Comparison of ENCODE assay signal across 20 cellular contexts in the genomic region with DNA sequence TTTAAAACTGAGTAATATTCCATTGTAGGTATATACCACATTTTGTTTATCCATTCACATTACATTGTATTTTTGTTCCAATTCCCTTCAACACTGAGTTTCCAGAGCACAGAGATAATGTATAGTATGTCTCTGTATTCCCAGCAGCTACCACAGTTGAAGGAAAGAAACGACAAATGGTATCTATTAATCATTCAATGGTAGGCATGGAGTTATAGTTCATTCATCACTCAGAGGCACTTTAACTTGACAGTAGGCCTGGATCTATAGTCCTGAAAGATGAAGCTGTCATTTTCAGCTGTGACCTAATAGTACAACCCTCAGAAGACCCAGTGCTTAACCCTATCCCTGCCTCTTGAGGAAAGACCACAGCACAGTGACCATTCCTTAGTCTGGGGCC.
DNase-seq lines count a peak whose midpoint lies in the region; ATAC-seq and TF ChIP-seq lines count a peak whose summit lies in the region.
"Had no signal": no experiment of that assay in that cellular context is flagged by ENCODE, and none has a peak within 500 bp of the region (broad histone marks: within the 10 kb centered on the region; RNA-seq: fewer than 3 reads in every experiment).

No MANE protein-coding gene starts in this region.

- H3K4me2 ChIP-seq in GM23338 = no peak overlapping the region
- no peak overlapping the region for H3K4me2 ChIP-seq in neural cell (ENCODE audit: low read length)
- H3K4me2 ChIP-seq: A549; BLaER1 treated with 17β-estradiol and CSF1 and Interleukin-3, amounts not matched to agents 10 nM and 100 nM had no signal

- no peaks in the 10 kb centered on the region for H3K9me3 ChIP-seq in neural cell (ENCODE audit: low read length)
- H3K9me3 ChIP-seq: A549 had no signal

- H3K4me1 ChIP-seq in GM23338 (ENCODE audit: insufficient read depth) = no peaks in the 10 kb centered on the region
- H3K4me1 ChIP-seq: A549, Caco-2 had no signal

- H3K9me3 Mint-ChIP-seq in GM23338 = no peaks in the 10 kb centered on the region
- H3K9me3 Mint-ChIP-seq in activated naive CD4-positive, alpha-beta T cell treated with anti-CD3 and anti-CD28 coated beads, Interleukin-2, amount 10 ng/mL, durations not matched to agents 7 days and 5 days = no peaks in the 10 kb centered on the region
- H3K9me3 Mint-ChIP-seq: CD4-positive, alpha-beta T cell; CD8-positive, alpha-beta T cell had no signal

- H3K4me3 ChIP-seq in GM23338 (no peak overlapping the region), neural cell (ENCODE audit: low read length) (no peak overlapping the region)
- H3K4me3 ChIP-seq: A549; BLaER1 treated with 17β-estradiol and CSF1 and Interleukin-3, amounts not matched to agents 10 nM and 100 nM had no signal

- CTCF ChIA-PET in activated naive CD4-positive, alpha-beta T cell treated with anti-CD3 and anti-CD28 coated beads, Interleukin-2, amount 10 ng/mL, durations not matched to agents 7 days and 5 days (lab: Charles Lee) = no interaction called here

- no peak overlapping the region for H3K4me3 Mint-ChIP-seq in GM23338
- H3K4me3 Mint-ChIP-seq in activated naive CD4-positive, alpha-beta T cell treated with anti-CD3 and anti-CD28 coated beads, Interleukin-2, amount 10 ng/mL, durations not matched to agents 7 days and 5 days = no peak overlapping the region
- H3K4me3 Mint-ChIP-seq: B cell; CD4-positive, alpha-beta T cell; CD8-positive, alpha-beta T cell had no signal

- no peak overlapping the region for H2AFZ ChIP-seq in GM23338
- H2AFZ ChIP-seq in neural cell (ENCODE audit: low read depth, low read length) = no peak overlapping the region

- H3K9ac ChIP-seq in neural cell (ENCODE audit: low read length) = no peak overlapping the region
- H3K9ac ChIP-seq: BLaER1 treated with 17β-estradiol and CSF1 and Interleukin-3, amounts not matched to agents 10 nM and 100 nM had no signal

- H3K79me2 ChIP-seq in GM23338 (replicated peaks; ENCODE audit: insufficient read depth) (no peaks in the 10 kb centered on the region), neural cell (replicated peaks; ENCODE audit: insufficient read depth, low read length) (no peaks in the 10 kb centered on the region)

- no peaks in the 10 kb centered on the region for H4K20me1 ChIP-seq in GM23338 (replicated peaks; ENCODE audit: insufficient read depth)
- no peaks in the 10 kb centered on the region for H4K20me1 ChIP-seq in neural cell (ENCODE audit: insufficient read depth)
- H4K20me1 ChIP-seq: BLaER1 treated with 17β-estradiol and CSF1 and Interleukin-3, amounts not matched to agents 10 nM and 100 nM had no signal

- peak; percentile 83 for TF ChIP-seq EP300 in neural cell (conservative IDR thresholded peaks at IDR 0.05; ENCODE audit: poor library complexity, severe bottlenecking)

- H3K36me3 ChIP-seq in GM23338 (ENCODE audit: insufficient read depth) (no peaks in the 10 kb centered on the region), neural cell (ENCODE audit: insufficient read depth, low read length) (no peaks in the 10 kb centered on the region)
- H3K36me3 ChIP-seq: BLaER1 treated with 17β-estradiol and CSF1 and Interleukin-3, amounts not matched to agents 10 nM and 100 nM had no signal

- no peaks in the 10 kb centered on the region for H3K27me3 Mint-ChIP-seq in GM23338 (ENCODE audit: insufficient read depth, low read depth, poor library complexity)
- H3K27me3 Mint-ChIP-seq in activated naive CD4-positive, alpha-beta T cell treated with anti-CD3 and anti-CD28 coated beads, Interleukin-2, amount 10 ng/mL, durations not matched to agents 7 days and 5 days = no peaks in the 10 kb centered on the region
- H3K27me3 Mint-ChIP-seq: B cell had no signal

- H3K9me2 ChIP-seq in GM23338 (ENCODE audit: insufficient read depth) = no peaks in the 10 kb centered on the region
- H3K9me2 ChIP-seq in neural cell (ENCODE audit: insufficient read depth, low read length) = no peaks in the 10 kb centered on the region

- H3K27ac ChIP-seq in GM23338 (ENCODE audit: low read depth) = no peak overlapping the region
- peak overlapping the region; percentile 48 for H3K27ac ChIP-seq in neural cell (ENCODE audit: low read length)
- H3K27ac ChIP-seq: 22Rv1; A549; BLaER1 treated with 17β-estradiol and CSF1 and Interleukin-3, amounts not matched to agents 10 nM and 100 nM; C4-2B had no signal

- H3K27ac Mint-ChIP-seq in GM23338 = no peak overlapping the region
- no peak overlapping the region for H3K27ac Mint-ChIP-seq in activated naive CD4-positive, alpha-beta T cell treated with anti-CD3 and anti-CD28 coated beads, Interleukin-2, amount 10 ng/mL, durations not matched to agents 7 days and 5 days
- H3K27ac Mint-ChIP-seq: B cell; CD4-positive, alpha-beta T cell; CD8-positive, alpha-beta T cell had no signal

- H3K36me3 Mint-ChIP-seq in GM23338 (ENCODE audit: low read depth) = no peaks in the 10 kb centered on the region
- no peaks in the 10 kb centered on the region for H3K36me3 Mint-ChIP-seq in activated naive CD4-positive, alpha-beta T cell treated with anti-CD3 and anti-CD28 coated beads, Interleukin-2, amount 10 ng/mL, durations not matched to agents 7 days and 5 days
- H3K36me3 Mint-ChIP-seq: CD8-positive, alpha-beta T cell had no signal

- peaks cover 10% of the 10 kb centered on the region; the same call in 2 of the 3 replicates for H3K4me1 Mint-ChIP-seq in GM23338
- no peaks in the 10 kb centered on the region for H3K4me1 Mint-ChIP-seq in activated naive CD4-positive, alpha-beta T cell treated with anti-CD3 and anti-CD28 coated beads, Interleukin-2, amount 10 ng/mL, durations not matched to agents 7 days and 5 days
- H3K4me1 Mint-ChIP-seq: B cell had no signal

- TF ChIP-seq RAD21 in neural cell (conservative IDR thresholded peaks at IDR 0.05) = no peak

- no peaks in the 10 kb centered on the region for H3F3A ChIP-seq in GM23338 (replicated peaks; ENCODE audit: low read depth)
- no peaks in the 10 kb centered on the region for H3F3A ChIP-seq in neural cell (ENCODE audit: insufficient read depth, low read length, poor library complexity, severe bottlenecking)

- ATAC-seq in GM23338 = 0 out of 3 replicates have a peak, but pooled peaks have one; percentile 26
- ATAC-seq: A549; CD8-positive, alpha-beta T cell had no signal

- TF ChIP-seq CTCF in GM23338 (conservative IDR thresholded peaks at IDR 0.05; ENCODE audit: low read depth in 2 of 2) (no peak), neural cell (IDR thresholded peaks at IDR 0.05; ENCODE audit: poor library complexity, severe bottlenecking) (no peak)

- H3K27me3 ChIP-seq in GM23338 (ENCODE audit: insufficient read depth) (no peaks in the 10 kb centered on the region), neural cell (ENCODE audit: insufficient read depth, low read depth, low read length) (no peaks in the 10 kb centered on the region)
- H3K27me3 ChIP-seq: BLaER1 treated with 17β-estradiol and CSF1 and Interleukin-3, amounts not matched to agents 10 nM and 100 nM had no signal

- DNase-seq in NCI-H446 treated with DMSO at 0.1 percent for 48 hours (lab: John Stamatoyannopoulos, UW) (peak; percentile 34), NCI-H446 (lab: John Stamatoyannopoulos, UW) (no peak), GM23338 (ENCODE audit: low spot score) (no peak), SK-N-DZ (ENCODE audit: low spot score) (peak; percentile 21), NCI-H2029 treated with DMSO at 0.1 percent for 48 hours (lab: John Stamatoyannopoulos, UW) (no peak)
- DNase-seq in activated CD8-positive, alpha-beta memory T cell treated with anti-CD3 and anti-CD28 coated beads, Interleukin-2, amount 50 U/mL, for 48 hours = no peak
- DNase-seq in activated naive CD4-positive, alpha-beta T cell treated with anti-CD3 and anti-CD28 coated beads, Interleukin-2, amount 10 ng/mL, durations not matched to agents 7 days and 5 days = no peak
- DNase-seq: AML-193; Caco-2; Calu3; CD4-positive, alpha-beta T cell; CD8-positive, alpha-beta T cell; DMS79 treated with DMSO at 0.1 percent for 48 hours; GF-D8 had no signal

TF ChIP-seq in GM23338, 12 proteins besides CTCF, POLR2A, EP300 and RAD21:
- TF ChIP-seq EZH2phosphoT487 (IDR thresholded peaks at IDR 0.05; ENCODE audit: unreplicated experiment) = no peak

TF ChIP-seq in neural cell, 6 proteins besides CTCF, POLR2A, EP300 and RAD21:
- TF ChIP-seq SMC3 (conservative IDR thresholded peaks at IDR 0.05; ENCODE audit: poor library complexity) = no peak
- no peak for TF ChIP-seq TAF1 (IDR thresholded peaks at IDR 0.05; ENCODE audit: low read depth)
- TF ChIP-seq, protein P1, sequence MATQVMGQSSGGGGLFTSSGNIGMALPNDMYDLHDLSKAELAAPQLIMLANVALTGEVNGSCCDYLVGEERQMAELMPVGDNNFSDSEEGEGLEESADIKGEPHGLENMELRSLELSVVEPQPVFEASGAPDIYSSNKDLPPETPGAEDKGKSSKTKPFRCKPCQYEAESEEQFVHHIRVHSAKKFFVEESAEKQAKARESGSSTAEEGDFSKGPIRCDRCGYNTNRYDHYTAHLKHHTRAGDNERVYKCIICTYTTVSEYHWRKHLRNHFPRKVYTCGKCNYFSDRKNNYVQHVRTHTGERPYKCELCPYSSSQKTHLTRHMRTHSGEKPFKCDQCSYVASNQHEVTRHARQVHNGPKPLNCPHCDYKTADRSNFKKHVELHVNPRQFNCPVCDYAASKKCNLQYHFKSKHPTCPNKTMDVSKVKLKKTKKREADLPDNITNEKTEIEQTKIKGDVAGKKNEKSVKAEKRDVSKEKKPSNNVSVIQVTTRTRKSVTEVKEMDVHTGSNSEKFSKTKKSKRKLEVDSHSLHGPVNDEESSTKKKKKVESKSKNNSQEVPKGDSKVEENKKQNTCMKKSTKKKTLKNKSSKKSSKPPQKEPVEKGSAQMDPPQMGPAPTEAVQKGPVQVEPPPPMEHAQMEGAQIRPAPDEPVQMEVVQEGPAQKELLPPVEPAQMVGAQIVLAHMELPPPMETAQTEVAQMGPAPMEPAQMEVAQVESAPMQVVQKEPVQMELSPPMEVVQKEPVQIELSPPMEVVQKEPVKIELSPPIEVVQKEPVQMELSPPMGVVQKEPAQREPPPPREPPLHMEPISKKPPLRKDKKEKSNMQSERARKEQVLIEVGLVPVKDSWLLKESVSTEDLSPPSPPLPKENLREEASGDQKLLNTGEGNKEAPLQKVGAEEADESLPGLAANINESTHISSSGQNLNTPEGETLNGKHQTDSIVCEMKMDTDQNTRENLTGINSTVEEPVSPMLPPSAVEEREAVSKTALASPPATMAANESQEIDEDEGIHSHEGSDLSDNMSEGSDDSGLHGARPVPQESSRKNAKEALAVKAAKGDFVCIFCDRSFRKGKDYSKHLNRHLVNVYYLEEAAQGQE (IDR thresholded peaks at IDR 0.05; ENCODE audit: borderline replicate concordance) = peak; percentile 94
- no peak for TF ChIP-seq MXI1 (conservative IDR thresholded peaks at IDR 0.05; ENCODE audit: poor library complexity, severe bottlenecking)
- TF ChIP-seq POLR2AphosphoS5 (IDR thresholded peaks at IDR 0.05) = peak; percentile 61
- no peak for TF ChIP-seq EZH2 (IDR thresholded peaks at IDR 0.05; ENCODE audit: borderline replicate concordance, insufficient read depth, low read length, poor library complexity, severe bottlenecking)

Comparison
In these comparisons a context has a peak if more than half of its experiments do, and no peak if none do; other contexts are left out.
1. DNase-seq: peak in NCI-H446 treated with DMSO at 0.1 percent for 48 hours (single experiment) and SK-N-DZ (single experiment); none in NCI-H446 (0 of 2), GM23338 (single experiment), activated CD8-positive, alpha-beta memory T cell treated with anti-CD3 and anti-CD28 coated beads, Interleukin-2, amount 50 U/mL, for 48 hours (single experiment), activated naive CD4-positive, alpha-beta T cell treated with anti-CD3 and anti-CD28 coated beads, Interleukin-2, amount 10 ng/mL, durations not matched to agents 7 days and 5 days (single experiment) and NCI-H2029 treated with DMSO at 0.1 percent for 48 hours (single experiment).